In the genomic region with DNA sequence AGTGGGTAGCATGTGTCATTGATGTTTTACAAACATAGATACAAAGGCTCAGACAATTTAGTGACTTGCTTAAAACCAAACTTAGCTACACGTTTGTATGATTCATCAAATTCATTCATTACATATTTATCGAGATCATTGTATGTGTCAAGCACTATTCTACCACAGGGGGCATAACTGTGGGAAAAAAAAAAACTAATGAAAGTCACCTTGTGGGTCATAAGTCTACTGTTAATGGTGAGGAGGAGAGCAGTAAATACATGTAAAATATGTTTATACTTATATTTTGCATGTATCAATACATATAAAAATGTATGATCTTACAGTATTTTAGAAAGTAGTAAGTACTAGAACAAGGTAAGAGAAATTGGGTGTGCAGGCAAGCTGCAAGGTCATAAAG, we compare ENCODE assay signal across 25 cellular contexts.
"Had no signal": no experiment of that assay in that cellular context is flagged by ENCODE, and none has a peak within 500 bp of the region (broad histone marks: within the 10 kb centered on the region; RNA-seq: fewer than 3 reads in every experiment).

No MANE protein-coding gene starts in this region.

- H3K4me1 ChIP-seq: esophagus muscularis mucosa, gastrocnemius medialis, testis, vagina had no signal

- H3K27ac ChIP-seq: esophagus muscularis mucosa, gastrocnemius medialis, testis, vagina had no signal

- H3K9me3 ChIP-seq: esophagus muscularis mucosa, gastrocnemius medialis, mucosa of descending colon, testis, vagina had no signal

- H3K36me3 ChIP-seq: esophagus muscularis mucosa, gastrocnemius medialis, vagina had no signal

- H3K27me3 Mint-ChIP-seq: activated B cell treated with CpG ODN at 0.5 μM for 24 hours; activated CD4-positive, alpha-beta T cell treated with anti-CD3 and anti-CD28 coated beads for 36 hours; activated naive CD8-positive, alpha-beta T cell treated with anti-CD3 and anti-CD28 coated beads for 36 hours; activated T-cell treated with anti-CD3 and anti-CD28 coated beads, Interleukin-2, amount 50 U/mL, for 24 hours; memory B cell; stimulated activated memory B cell treated with anti-CD40 and anti-IgM and Interleukin-4, amounts not matched to agents 10 μg/mL and 1 μg/mL and 100 μg/mL, for 72 hours had no signal

- H3K27ac Mint-ChIP-seq: activated B cell treated with CpG ODN at 0.5 μM for 24 hours; activated CD4-positive, alpha-beta T cell treated with anti-CD3 and anti-CD28 coated beads for 36 hours; activated naive CD8-positive, alpha-beta T cell treated with anti-CD3 and anti-CD28 coated beads for 36 hours; activated T-cell treated with anti-CD3 and anti-CD28 coated beads, Interleukin-2, amount 50 U/mL, for 24 hours; activated T-helper 2 cell treated with anti-CD3 and anti-CD28 coated beads, Interferon-gamma antibody, Interleukin-2, Interleukin-4, amounts not matched to agents 10 μg/mL and 5 μg/mL and 100 μg/mL, durations not matched to agents 14 hours and 24 hours and 36 hours; memory B cell; stimulated activated memory B cell treated with anti-CD40 and anti-IgM and Interleukin-4, amounts not matched to agents 10 μg/mL and 1 μg/mL and 100 μg/mL, for 72 hours had no signal

- H3K27me3 ChIP-seq: esophagus muscularis mucosa, gastrocnemius medialis, testis, vagina had no signal

- DNase-seq: activated B cell treated with CpG ODN at 0.5 μM for 24 hours; activated CD4-positive, alpha-beta T cell treated with anti-CD3 and anti-CD28 coated beads for 36 hours; activated CD4-positive, alpha-beta T cell treated with anti-CD3 and anti-CD28 coated beads, Interleukin-2, amount 50 U/mL, for 4 hours; activated CD8-positive, alpha-beta memory T cell treated with anti-CD3 and anti-CD28 coated beads for 24 hours; activated CD8-positive, alpha-beta memory T cell treated with anti-CD3 and anti-CD28 coated beads, Interleukin-2, amount 50 U/mL, for 4 hours; activated naive CD4-positive, alpha-beta T cell treated with Interleukin-2 at 50 U/mL for 16 hours; activated naive CD8-positive, alpha-beta T cell treated with anti-CD3 and anti-CD28 coated beads for 36 hours; activated T-cell treated with anti-CD3 and anti-CD28 coated beads, Interleukin-2, amount 50 U/mL, for 24 hours; central memory CD4-positive, alpha-beta T cell; effector memory CD4-positive, alpha-beta T cell; gastrocnemius medialis; head of caudate nucleus; left cardiac atrium; mucosa of descending colon; nucleus accumbens; stimulated activated CD4-positive, alpha-beta T cell treated with anti-CD3 and anti-CD28 coated beads, Interleukin-15, amount 100 ng/mL, for 24 hours; T1000; testis; trophoblast cell had no signal

- H3K36me3 Mint-ChIP-seq: activated naive CD8-positive, alpha-beta T cell treated with anti-CD3 and anti-CD28 coated beads for 36 hours; memory B cell; stimulated activated memory B cell treated with anti-CD40 and anti-IgM and Interleukin-4, amounts not matched to agents 10 μg/mL and 1 μg/mL and 100 μg/mL, for 72 hours had no signal

- H3K4me3 ChIP-seq: esophagus muscularis mucosa, gastrocnemius medialis, mucosa of descending colon, smooth muscle cell, testis, vagina had no signal

- H3K9me3 Mint-ChIP-seq: activated naive CD8-positive, alpha-beta T cell treated with anti-CD3 and anti-CD28 coated beads for 36 hours; activated T-cell treated with anti-CD3 and anti-CD28 coated beads, Interleukin-2, amount 50 U/mL, for 24 hours; activated T-helper 2 cell treated with anti-CD3 and anti-CD28 coated beads, Interferon-gamma antibody, Interleukin-2, Interleukin-4, amounts not matched to agents 10 μg/mL and 5 μg/mL and 100 μg/mL, durations not matched to agents 14 hours and 24 hours and 36 hours; memory B cell; stimulated activated memory B cell treated with anti-CD40 and anti-IgM and Interleukin-4, amounts not matched to agents 10 μg/mL and 1 μg/mL and 100 μg/mL, for 72 hours had no signal

- H3K4me1 Mint-ChIP-seq: activated B cell treated with CpG ODN at 0.5 μM for 24 hours; activated CD4-positive, alpha-beta T cell treated with anti-CD3 and anti-CD28 coated beads for 36 hours; activated naive CD8-positive, alpha-beta T cell treated with anti-CD3 and anti-CD28 coated beads for 36 hours; memory B cell; stimulated activated memory B cell treated with anti-CD40 and anti-IgM and Interleukin-4, amounts not matched to agents 10 μg/mL and 1 μg/mL and 100 μg/mL, for 72 hours had no signal

- H3K4me3 Mint-ChIP-seq: activated B cell treated with CpG ODN at 0.5 μM for 24 hours; activated CD4-positive, alpha-beta T cell treated with anti-CD3 and anti-CD28 coated beads for 36 hours; activated naive CD8-positive, alpha-beta T cell treated with anti-CD3 and anti-CD28 coated beads for 36 hours; activated T-cell treated with anti-CD3 and anti-CD28 coated beads, Interleukin-2, amount 50 U/mL, for 24 hours; memory B cell; stimulated activated memory B cell treated with anti-CD40 and anti-IgM and Interleukin-4, amounts not matched to agents 10 μg/mL and 1 μg/mL and 100 μg/mL, for 72 hours had no signal

- H3K4me2 ChIP-seq: smooth muscle cell had no signal
